Comparison of ENCODE assay signal across 9 cellular contexts in the genomic region with DNA sequence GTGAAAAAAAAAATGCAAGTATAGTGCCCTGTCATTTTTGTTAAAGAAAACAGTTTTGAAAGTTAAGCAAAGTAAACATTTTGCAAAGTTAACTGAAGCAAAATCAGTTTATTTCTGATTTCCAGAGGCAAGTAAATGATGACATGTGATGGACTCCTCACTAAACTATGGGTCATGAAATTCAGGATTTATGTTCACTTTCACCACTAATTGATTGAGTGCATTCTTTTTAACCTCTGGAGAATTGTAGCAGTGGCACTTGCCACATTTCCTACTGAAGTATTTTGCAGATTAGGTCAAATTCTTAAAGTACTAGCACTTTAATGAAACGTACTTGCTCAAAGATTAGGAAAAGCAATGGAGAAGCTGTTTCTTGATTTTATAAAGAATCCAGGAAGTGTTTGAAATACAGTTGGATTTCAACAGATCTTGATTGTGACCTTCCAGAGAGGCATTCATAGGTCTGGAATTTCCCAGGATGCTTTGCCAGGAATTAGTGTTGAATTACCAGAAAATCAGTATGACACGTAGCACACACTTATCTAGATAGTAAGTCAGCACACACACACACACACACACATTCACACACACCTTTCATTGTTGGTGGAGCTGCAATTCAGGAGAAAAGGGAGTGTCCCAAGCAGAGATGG.
DNase-seq lines count a peak whose midpoint lies in the region; ATAC-seq, FAIRE-seq and TF ChIP-seq lines count a peak whose summit lies in the region.
"Had no signal": no experiment of that assay in that cellular context is flagged by ENCODE, and none has a peak within 500 bp of the region (broad histone marks: within the 10 kb centered on the region; RNA-seq: fewer than 3 reads in every experiment).

No MANE protein-coding gene starts in this region.

- no peak for FAIRE-seq in frontal cortex (lab: Jason Lieb, UNC)

- H3K9me3 ChIP-seq in thoracic aorta, result no peaks in the 10 kb centered on the region

- in situ Hi-C loops in astrocyte of the spinal cord (cut with HindIII; ENCODE audit: low sequenced_read_pairs), result no loop called here

- TF ChIP-seq CTCF in astrocyte of the spinal cord (IDR thresholded peaks at IDR 0.05; ENCODE audit: low read depth, low read length), result no peak
- TF ChIP-seq CTCF in thoracic aorta (IDR thresholded peaks at IDR 0.05), result no peak

- H3K27me3 ChIP-seq in thoracic aorta (replicated peaks; ENCODE audit: insufficient read depth), result no peaks in the 10 kb centered on the region

- no peaks in the 10 kb centered on the region for H3K36me3 ChIP-seq in thoracic aorta

- H3K4me3 ChIP-seq in astrocyte of the spinal cord (ENCODE audit: low read depth, low read length) (no peak overlapping the region), thoracic aorta (peak overlapping the region; percentile 58)

- peak overlapping the region; percentile 69 to 80 for H3K27ac ChIP-seq in thoracic aorta

- DNase-seq in HT1080 (ENCODE audit: low read depth), result peak; percentile 84
- peak; percentile 82 for DNase-seq in astrocyte of the spinal cord (ENCODE audit: low read depth, low spot score)
- DNase-seq in islet precursor cell, result peak; percentile 71
- DNase-seq in thoracic aorta (ENCODE audit: low spot score), result peak; percentile 42
- DNase-seq in activated CD4-positive, alpha-beta T cell treated with anti-CD3 and anti-CD28 coated beads, Interleukin-2, amount 50 U/mL, for 4 hours, result no peak
- DNase-seq in frontal cortex (ENCODE audit: low spot score in 2 of 2), result no peak
- DNase-seq in activated T-cell treated with anti-CD3 and anti-CD28 coated beads, Interleukin-2, amount 50 U/mL, for 1 hour, result no peak
- DNase-seq: naive thymus-derived CD8-positive, alpha-beta T cell had no signal

- peaks cover 12 to 45% of the 10 kb centered on the region in 2 donors for H3K4me1 ChIP-seq in thoracic aorta (ENCODE audit: control insufficient read depth in 1 of 2, low read depth in 2 of 2)

- peak; percentile 83 for ATAC-seq in thoracic aorta (ENCODE audit: insufficient number of reproducible peaks, low FRiP score, low read depth)
- no peak for ATAC-seq in GM21447 (IDR thresholded peaks at IDR 0.05; ENCODE audit: unreplicated experiment)
- ATAC-seq: naive thymus-derived CD8-positive, alpha-beta T cell had no signal

Comparison
In these comparisons a context has a peak if more than half of its experiments do, and no peak if none do; other contexts are left out.
1. DNase-seq: peak in HT1080 (single experiment), astrocyte of the spinal cord (single experiment), islet precursor cell (single experiment) and thoracic aorta (single experiment); none in activated CD4-positive, alpha-beta T cell treated with anti-CD3 and anti-CD28 coated beads, Interleukin-2, amount 50 U/mL, for 4 hours (0 of 2), frontal cortex (0 of 2) and activated T-cell treated with anti-CD3 and anti-CD28 coated beads, Interleukin-2, amount 50 U/mL, for 1 hour (single experiment).